In genomic region chr4:87912164-87913004, GRCh38 we compare ENCODE assay signal across 1 cellular context.
TF ChIP-seq lines count a peak whose summit lies in the region.

No MANE protein-coding gene starts in this region.

TF ChIP-seq in H1, 55 proteins besides CTCF, POLR2A, EP300 and RAD21 (continued from another document):
- TF ChIP-seq CEBPB (IDR thresholded peaks at IDR 0.05; ENCODE audit: low read depth, low read length), result no peak
